In the genomic region with DNA sequence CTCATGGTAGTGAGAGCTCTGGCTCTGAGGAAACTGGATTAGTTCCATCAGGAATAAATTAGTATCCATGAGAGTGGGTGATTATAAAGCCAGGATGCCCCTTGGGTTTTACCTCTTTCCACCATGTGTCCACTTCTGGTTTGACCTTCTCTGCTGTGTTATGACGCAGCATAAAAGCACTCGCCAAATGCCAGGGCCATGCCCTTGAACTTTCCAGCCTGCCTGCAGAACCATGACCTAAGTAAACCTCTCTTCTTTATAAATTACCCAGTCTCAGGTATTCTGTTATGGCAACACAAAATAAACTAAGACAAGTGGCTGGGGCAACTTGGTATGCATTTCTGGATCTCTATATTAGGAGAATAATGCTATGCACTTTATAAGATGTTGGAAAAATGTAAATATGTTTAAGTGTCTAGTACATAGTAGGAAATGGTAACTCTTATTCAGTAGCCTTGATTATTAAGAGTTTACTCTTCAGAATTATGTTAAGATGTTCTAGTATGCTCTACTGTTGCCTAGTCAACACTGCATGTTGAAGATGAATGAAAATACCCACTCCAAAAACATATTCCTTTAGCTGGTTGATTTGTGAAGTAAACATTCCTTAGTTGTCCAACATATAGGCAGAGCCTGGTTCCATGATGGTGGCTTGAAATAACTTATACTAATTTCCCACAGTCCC, we compare ENCODE assay signal across 22 cellular contexts.
DNase-seq lines count a peak whose midpoint lies in the region; ATAC-seq, FAIRE-seq and TF ChIP-seq lines count a peak whose summit lies in the region.
"Had no signal": no experiment of that assay in that cellular context is flagged by ENCODE, and none has a peak within 500 bp of the region (broad histone marks: within the 10 kb centered on the region; RNA-seq: fewer than 3 reads in every experiment).

No MANE protein-coding gene starts in this region.

- H4K20me1 ChIP-seq in HepG2 (ENCODE audit: insufficient read depth, low read length), result no peaks in the 10 kb centered on the region

- H3K4me3 ChIP-seq in HepG2 (replicated peaks in 1 of 3; ENCODE audit: insufficient read depth in 1 of 3, low read depth in 2 of 3, low read length in 3 of 3), result no peak overlapping the region
- no peak overlapping the region for H3K4me3 ChIP-seq in right lobe of liver
- H3K4me3 ChIP-seq in left lung, result no peak overlapping the region
- no peak overlapping the region for H3K4me3 ChIP-seq in rectal smooth muscle tissue (ENCODE audit: low read length)
- H3K4me3 ChIP-seq in left ventricle myocardium inferior, result no peak overlapping the region

- no peak for TF ChIP-seq POLR2A in HepG2 (IDR thresholded peaks at IDR 0.05; ENCODE audit: insufficient read depth in 1 of 2, low read depth in 2 of 2, low read length in 2 of 2)
- TF ChIP-seq POLR2A in right lobe of liver (IDR thresholded peaks at IDR 0.05), result no peak

- H3K27ac ChIP-seq in HepG2 (ENCODE audit: extremely low read length, insufficient read depth, low read length) (no peak overlapping the region), right lobe of liver (no peak overlapping the region), left lung (no peak overlapping the region), rectal smooth muscle tissue (ENCODE audit: low read depth, low read length) (peak overlapping the region; percentile 49), left ventricle myocardium inferior (replicated peaks) (no peak overlapping the region)

- H3K9me3 ChIP-seq in HepG2 (ENCODE audit: low read length), result no peaks in the 10 kb centered on the region
- no peaks in the 10 kb centered on the region for H3K9me3 ChIP-seq in right lobe of liver
- H3K9me3 ChIP-seq in left lung, result no peaks in the 10 kb centered on the region
- H3K9me3 ChIP-seq in left ventricle myocardium inferior (replicated peaks), result no peaks in the 10 kb centered on the region
- H3K9me3 ChIP-seq: SK-N-SH had no signal

- H3K4me1 ChIP-seq in HepG2 (ENCODE audit: insufficient read depth, low read length) (no peaks in the 10 kb centered on the region), right lobe of liver (no peaks in the 10 kb centered on the region), left lung (no peaks in the 10 kb centered on the region), rectal smooth muscle tissue (ENCODE audit: control insufficient read depth, insufficient read depth, low read length) (no peaks in the 10 kb centered on the region), left ventricle myocardium inferior (no peaks in the 10 kb centered on the region)

- CTCF ChIA-PET in HepG2 (lab: Yijun Ruan, JAX; ENCODE audit: low intra/inter-chr PET ratio, low total read pairs), result no interaction called here

- in situ Hi-C loops in HepG2 (cut with HindIII; ENCODE audit: extremely low pct_ligation_motif_present, low pct_unique_long_range_greater_than_20kb), result no loop called here

- WGBS in HepG2 (ENCODE audit: low lambda C conversion rate), result 40% methylated on average over 2 of the region's 2 CpGs
- 33% methylated on average over 2 of the region's 2 CpGs for WGBS in right lobe of liver (ENCODE audit: insufficient coverage, low coverage, low lambda C conversion rate, missing lambda C conversion rate)

- intact Hi-C loops in HepG2 (cut with micrococcal nuclease; ENCODE audit: unreplicated experiment) (no loop called here), right lobe of liver (cut with DNase I) (no loop called here), left lung (cut with DNase I) (no loop called here), left ventricle myocardium inferior (cut with micrococcal nuclease) (no loop called here)

- TF ChIP-seq CTCF in HepG2 (CRISPR knock-in tag; IDR thresholded peaks at IDR 0.05) (no peak), right lobe of liver (IDR thresholded peaks at IDR 0.05) (no peak), left lung (IDR thresholded peaks at IDR 0.05) (no peak), left ventricle myocardium inferior (IDR thresholded peaks at IDR 0.05; ENCODE audit: borderline replicate concordance) (no peak)

- H3K36me3 ChIP-seq in HepG2 (replicated peaks in 1 of 2; ENCODE audit: control insufficient read depth in 1 of 2, insufficient read depth in 2 of 2, low read length in 2 of 2), result no peaks in the 10 kb centered on the region
- no peaks in the 10 kb centered on the region for H3K36me3 ChIP-seq in right lobe of liver
- H3K36me3 ChIP-seq in left lung, result no peaks in the 10 kb centered on the region
- no peaks in the 10 kb centered on the region for H3K36me3 ChIP-seq in rectal smooth muscle tissue (ENCODE audit: control insufficient read depth, insufficient read depth, low read length)
- no peaks in the 10 kb centered on the region for H3K36me3 ChIP-seq in left ventricle myocardium inferior

- H3K27me3 ChIP-seq in HepG2 (ENCODE audit: control insufficient read depth in 1 of 2, insufficient read depth in 2 of 2, low read length in 2 of 2) (no peaks in the 10 kb centered on the region; a peak in 1 of 5 replicates), right lobe of liver (no peaks in the 10 kb centered on the region), left lung (no peaks in the 10 kb centered on the region), rectal smooth muscle tissue (ENCODE audit: control insufficient read depth, insufficient read depth, low read length) (no peaks in the 10 kb centered on the region), left ventricle myocardium inferior (ENCODE audit: low read depth) (no peaks in the 10 kb centered on the region)

- no peak for TF ChIP-seq RAD21 in HepG2 (CRISPR knock-in tag; IDR thresholded peaks at IDR 0.05)

- DNase-seq in HepG2 (ENCODE audit: low spot score), result no peak
- no peak for DNase-seq in right lobe of liver
- DNase-seq in left lung, result peak in 1 of 2 donors; percentile 39
- DNase-seq in left ventricle myocardium inferior, result no peak
- DNase-seq in NCI-H345 treated with DMSO at 0.1 percent for 48 hours (lab: John Stamatoyannopoulos, UW; ENCODE audit: unreplicated experiment), result no peak
- no peak for DNase-seq in NK-92 treated with Interleukin-12 subunit alpha and Interleukin-12 subunit beta, amount 100 ng/mL, for 24 hours (lab: John Stamatoyannopoulos, UW)
- DNase-seq: C1 segment of cervical spinal cord; CD4-positive, alpha-beta memory T cell; COR-L47; DND-41; Karpas-422; NCI-H1092; NCI-H1417 treated with DMSO at 0.1 percent for 48 hours; NCI-H1694 treated with DMSO at 0.1 percent for 48 hours; NCI-H2081; NCI-H510A; PC-3; SK-N-SH had no signal

- ATAC-seq in HepG2, result no peak
- ATAC-seq in right lobe of liver, result no peak
- ATAC-seq in left lung, result peak; percentile 84
- ATAC-seq: HCT116, PC-3 had no signal

- no peak overlapping the region for H2AFZ ChIP-seq in HepG2 (ENCODE audit: low read length)

- no peak overlapping the region for H3K4me2 ChIP-seq in HepG2 (ENCODE audit: low read depth, low read length)
- H3K4me2 ChIP-seq: SK-N-SH had no signal

- BruUV-seq in HepG2 (replicated peaks; lab: Mats Ljungman, UMichigan), result no TSS peak

- no peak for FAIRE-seq in HepG2 (lab: Jason Lieb, UNC)
- FAIRE-seq: GM12892, GM19239 had no signal

- H3K79me2 ChIP-seq in HepG2 (ENCODE audit: insufficient read depth, low read length), result no peaks in the 10 kb centered on the region

- POLR2A ChIA-PET in HepG2 (lab: Yijun Ruan, JAX), result no interaction called here

- no peak for TF ChIP-seq EP300 in HepG2 (IDR thresholded peaks at IDR 0.05; ENCODE audit: low read depth in 2 of 2, low read length in 2 of 2)
- TF ChIP-seq EP300 in HepG2 (CRISPR knock-in tag; IDR thresholded peaks at IDR 0.05; ENCODE audit: borderline replicate concordance), result no peak

- H3K9ac ChIP-seq in HepG2 (ENCODE audit: insufficient read depth, low read depth, low read length) (no peak overlapping the region), rectal smooth muscle tissue (ENCODE audit: low read length) (no peak overlapping the region)
- H3K9ac ChIP-seq: SK-N-SH had no signal

TF ChIP-seq in HepG2, 621 proteins besides CTCF, POLR2A, EP300 and RAD21:
- TF ChIP-seq ZNF720 (CRISPR knock-in tag; IDR thresholded peaks at IDR 0.05) (no peak), RARA (CRISPR knock-in tag; IDR thresholded peaks at IDR 0.05) (peak; percentile 16; the same call in 1 of the 2 replicates), FOSL2 (CRISPR knock-in tag; IDR thresholded peaks at IDR 0.05) (0 out of 2 replicates have a peak, but pooled peaks have one; percentile 15), NFE2L2 (IDR thresholded peaks at IDR 0.05; ENCODE audit: low read length) (peak; percentile 55; the same call in 1 of the 2 replicates)
